In the genomic region with DNA sequence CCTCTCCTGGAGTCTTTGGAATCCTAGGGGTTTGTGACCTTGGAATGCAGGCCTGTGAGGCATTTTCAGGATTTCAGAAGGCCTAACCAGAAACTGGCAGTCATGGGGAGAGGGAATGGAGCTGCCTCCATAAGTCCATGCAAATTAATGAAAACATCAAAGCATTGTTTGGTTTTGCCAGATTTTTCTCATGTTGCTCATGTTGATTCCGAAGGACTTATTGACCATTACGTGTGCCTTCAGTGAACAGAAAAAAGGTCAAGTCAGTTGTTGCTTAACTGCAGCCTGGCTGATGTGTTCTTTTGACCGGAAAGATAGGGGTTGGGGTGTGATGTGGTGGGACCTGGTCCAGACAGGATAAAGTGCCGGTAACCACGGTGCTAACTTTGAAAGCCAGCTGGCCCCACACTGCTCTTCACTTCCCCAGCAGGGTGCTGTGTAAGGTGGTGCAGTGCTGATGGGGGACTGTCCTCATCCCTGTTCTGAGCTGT, we compare ENCODE assay signal across 8 cellular contexts. TPM values are rescaled to one million over a fixed set of nuclear protein-coding genes. Genes with fewer than 3 reads are reported as not detected.
DNase-seq lines count a peak whose midpoint lies in the region; ATAC-seq and TF ChIP-seq lines count a peak whose summit lies in the region.

No MANE protein-coding gene starts in this region.

- H3K4me3 ChIP-seq in adrenal gland, result peak overlapping the region in 1 of 4 donors; percentile 3
- H3K4me3 ChIP-seq in left ventricle myocardium inferior, result no peak overlapping the region

- TF ChIP-seq POLR2A in adrenal gland (IDR thresholded peaks at IDR 0.05), result peak in 1 of 2 donors; percentile 45

- ATAC-seq in HG03175 (IDR thresholded peaks at IDR 0.05; ENCODE audit: unreplicated experiment) (no peak), HG02759 (IDR thresholded peaks at IDR 0.05; ENCODE audit: unreplicated experiment) (no peak), GM21423 (IDR thresholded peaks at IDR 0.05; ENCODE audit: unreplicated experiment) (no peak)

- H3K27ac ChIP-seq in adrenal gland (peak overlapping the region; percentile 43 to 95 (median 86)), left ventricle myocardium inferior (replicated peaks) (peak overlapping the region; percentile 54)

- H3K27me3 ChIP-seq in adrenal gland (no peaks in the 10 kb centered on the region), left ventricle myocardium inferior (ENCODE audit: low read depth) (no peaks in the 10 kb centered on the region)

- WGBS in adrenal gland, 4 donors, result 15 to 27% (median 17%) methylated on average over 4 to 5 of the region's 5 CpGs

- TF ChIP-seq CTCF in adrenal gland (IDR thresholded peaks at IDR 0.05), result no peak
- no peak for TF ChIP-seq CTCF in left ventricle myocardium inferior (IDR thresholded peaks at IDR 0.05; ENCODE audit: borderline replicate concordance)

- H3K4me1 ChIP-seq in adrenal gland (replicated peaks in 1 of 2) (peaks cover 37 to 45% of the 10 kb centered on the region in 2 donors), left ventricle myocardium inferior (peaks cover 37% of the 10 kb centered on the region)

- no peaks in the 10 kb centered on the region for H3K36me3 ChIP-seq in adrenal gland (replicated peaks in 1 of 2)
- peaks cover 8% of the 10 kb centered on the region for H3K36me3 ChIP-seq in left ventricle myocardium inferior

- H3K9me3 ChIP-seq in adrenal gland (replicated peaks in 1 of 3) (no peaks in the 10 kb centered on the region), left ventricle myocardium inferior (replicated peaks) (no peaks in the 10 kb centered on the region)

- intact Hi-C loops in adrenal gland (cut with DNase I) (no loop called here), left ventricle myocardium inferior (cut with micrococcal nuclease) (no loop called here)

- DNase-seq in ELR (ENCODE audit: low read depth) (peak; percentile 97), adrenal gland (peak in 6 of 7 donors; percentile 65 to 83 (median 74)), left ventricle myocardium inferior (no peak), retina (peak; percentile 45), mucosa of gallbladder (ENCODE audit: low spot score) (no peak)

RNA-seq across cellular contexts. Expression of gene RNF113B, which starts 3.6 kb away (rescaled TPM):
- under 1 TPM in 1 of 8 donors, not detected in 7; 0.27 TPM for total RNA-seq in adrenal gland
- polyA plus RNA-seq in adrenal gland, result under 1 TPM in 1 of 3 donors, not detected in 2; 0.15 TPM
- total RNA-seq in left ventricle myocardium inferior, result not detected
- not detected for total RNA-seq in mucosa of gallbladder

RNA-seq across cellular contexts. Expression of gene FARP1, which starts 30.6 kb away (rescaled TPM):
- total RNA-seq in adrenal gland, result 100 to 1,000 TPM in 2 of 8 donors, 10 to 100 TPM in 6; 39.9 to 304 (median 71.6) TPM
- 100 to 1,000 TPM in 1 of 3 donors, 10 to 100 TPM in 2; 27.1 to 258 (median 36.6) TPM for polyA plus RNA-seq in adrenal gland
- total RNA-seq in left ventricle myocardium inferior, result 17.6 TPM
- 112 TPM for total RNA-seq in mucosa of gallbladder

Comparison
In these comparisons a context has a peak if more than half of its experiments do, and no peak if none do; other contexts are left out.
1. DNase-seq: peak in ELR (single experiment), adrenal gland (6 of 7) and retina (single experiment); none in left ventricle myocardium inferior (single experiment) and mucosa of gallbladder (single experiment).